27 cellular contexts compared by ENCODE assay signal in genomic region chr3:134090031-134090430, GRCh38.
"Had no signal": no experiment of that assay in that cellular context is flagged by ENCODE, and none has a peak within 500 bp of the region (broad histone marks: within the 10 kb centered on the region; RNA-seq: fewer than 3 reads in every experiment).

No MANE protein-coding gene starts in this region.

- DNase-seq: activated CD4-positive, alpha-beta T cell treated with anti-CD3 and anti-CD28 coated beads for 48 hours; activated CD4-positive, alpha-beta T cell treated with anti-CD3 and anti-CD28 coated beads, Interleukin-2, amount 50 U/mL, for 48 hours; activated CD8-positive, alpha-beta memory T cell treated with anti-CD3 and anti-CD28 coated beads for 24 hours; activated gamma-delta T cell; activated naive CD4-positive, alpha-beta T cell treated with anti-CD3 and anti-CD28 coated beads, Interleukin-2, amount 10 ng/mL, durations not matched to agents 7 days and 5 days; activated naive CD8-positive, alpha-beta T cell treated with anti-CD3 and anti-CD28 coated beads, Interleukin-2, amount 10 ng/mL, durations not matched to agents 7 days and 5 days; amygdala; cerebellar nuclear complex; dorsolateral prefrontal cortex; effector memory CD8-positive, alpha-beta T cell; left ventricle myocardium inferior; mucosa of descending colon; stimulated activated CD4-positive, alpha-beta T cell treated with anti-CD3 and anti-CD28 coated beads, Interleukin-15, amount 100 ng/mL, for 24 hours; stimulated activated CD4-positive, alpha-beta T cell treated with anti-CD3 and anti-CD28 coated beads, Interleukin-2, amount 100 ng/mL, for 24 hours; stimulated activated naive CD4-positive, alpha-beta T cell; T-helper 17 cell; T1000; tibial artery; upper lobe of right lung; WERI-Rb-1 had no signal

- H3K36me3 ChIP-seq: cardiac muscle cell, left ventricle myocardium inferior, right atrium auricular region, suprapubic skin, tibial artery, upper lobe of right lung, WERI-Rb-1 had no signal

- H3K9me3 ChIP-seq: mucosa of descending colon, suprapubic skin had no signal

- ATAC-seq: activated CD4-positive, CD25-positive, alpha-beta regulatory T cell treated with anti-CD3 and anti-CD28 coated beads, Interleukin-2, amount 50 U/mL, for 24 hours; effector memory CD8-positive, alpha-beta T cell; mucosa of descending colon; natural killer cell treated with Interleukin-12 subunit alpha and Interleukin-12 subunit beta and Interleukin-15 and Interleukin-18, amount 100 ng/mL, for 72 hours; T-helper 17 cell; upper lobe of right lung had no signal

- H3K27me3 ChIP-seq: cardiac muscle cell, dorsolateral prefrontal cortex, right atrium auricular region, suprapubic skin, tibial artery, upper lobe of right lung had no signal

- H3K4me3 ChIP-seq: cardiac muscle cell, coronary artery, dorsolateral prefrontal cortex, left ventricle myocardium inferior, lung, mucosa of descending colon, right atrium auricular region, suprapubic skin, tibial artery, upper lobe of right lung had no signal

- H3K27ac ChIP-seq: cardiac muscle cell, coronary artery, dorsolateral prefrontal cortex, left ventricle myocardium inferior, right atrium auricular region, suprapubic skin, tibial artery, upper lobe of right lung, WERI-Rb-1 had no signal

- H3K4me1 ChIP-seq: left ventricle myocardium inferior, right atrium auricular region, suprapubic skin, tibial artery, upper lobe of right lung had no signal
